Comparison of ENCODE assay signal across 17 cellular contexts in the genomic region with DNA sequence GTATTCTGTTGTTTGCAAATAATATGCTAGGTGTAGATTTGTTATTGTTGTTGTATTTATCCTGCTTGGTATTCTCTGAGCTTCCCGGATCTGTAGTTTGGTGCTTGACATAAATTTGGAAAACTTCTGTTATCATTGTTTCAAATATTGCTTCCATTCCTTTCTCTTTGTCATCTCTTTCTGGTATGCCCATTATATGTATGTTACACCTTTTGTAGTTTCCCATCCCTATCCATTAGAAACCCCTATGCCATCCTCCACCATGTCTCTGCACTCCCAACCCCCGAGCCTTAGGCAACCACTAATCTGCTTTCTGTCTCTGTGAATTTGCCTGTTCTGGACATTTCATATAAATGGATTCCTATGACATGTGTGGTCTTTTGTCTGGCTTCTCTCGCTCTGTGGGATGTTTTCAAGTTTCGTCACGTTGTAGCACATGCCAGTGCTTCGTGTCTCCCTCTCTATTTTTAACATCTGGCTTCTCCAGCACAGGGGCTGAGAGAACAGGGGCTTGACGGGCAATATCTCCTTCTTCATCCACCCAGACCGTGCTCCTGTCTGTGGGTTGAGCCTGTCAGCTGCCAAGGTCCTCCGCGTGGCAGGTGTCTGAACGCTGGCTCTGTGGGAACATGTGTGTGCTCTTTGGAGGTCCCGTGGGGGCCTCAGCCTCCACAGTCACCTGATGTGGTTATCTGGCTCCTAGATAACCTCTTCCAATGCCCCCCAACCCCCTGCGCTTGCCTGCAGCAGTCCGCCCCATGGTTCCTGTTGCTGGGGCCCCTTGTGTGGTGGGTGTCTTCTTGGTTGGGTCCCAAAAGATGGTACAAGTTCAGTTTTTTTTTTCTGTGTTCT.
"Had no signal": no experiment of that assay in that cellular context is flagged by ENCODE, and none has a peak within 500 bp of the region (broad histone marks: within the 10 kb centered on the region; RNA-seq: fewer than 3 reads in every experiment).

No MANE protein-coding gene starts in this region.

- H3K27me3 Mint-ChIP-seq: activated CD8-positive, alpha-beta T cell treated with anti-CD3 and anti-CD28 coated beads for 36 hours; activated naive CD4-positive, alpha-beta T cell treated with anti-CD3 and anti-CD28 coated beads, Interleukin-2, amount 50 U/mL, for 24 hours had no signal

- H3K4me1 Mint-ChIP-seq: activated naive CD4-positive, alpha-beta T cell treated with anti-CD3 and anti-CD28 coated beads, Interleukin-2, amount 50 U/mL, for 24 hours had no signal

- DNase-seq: activated CD8-positive, alpha-beta T cell treated with anti-CD3 and anti-CD28 coated beads for 36 hours; activated effector memory CD4-positive, alpha-beta T cell treated with anti-CD3 and anti-CD28 coated beads, Interleukin-2, amount 50 U/mL, for 16 hours; activated T-cell treated with anti-CD3 and anti-CD28 coated beads, Interleukin-2, amount 50 U/mL, for 4 hours; amniotic stem cell; central memory CD4-positive, alpha-beta T cell; colonic mucosa; hypothalamus; kidney; mucosa of descending colon; natural killer cell; occipital lobe; psoas muscle; T-helper 1 cell; T1000; uterus had no signal

- H3K27ac Mint-ChIP-seq: activated CD8-positive, alpha-beta T cell treated with anti-CD3 and anti-CD28 coated beads for 36 hours; activated naive CD4-positive, alpha-beta T cell treated with anti-CD3 and anti-CD28 coated beads, Interleukin-2, amount 50 U/mL, for 24 hours; brain had no signal

- H3K9me3 Mint-ChIP-seq: activated CD8-positive, alpha-beta T cell treated with anti-CD3 and anti-CD28 coated beads for 36 hours; activated naive CD4-positive, alpha-beta T cell treated with anti-CD3 and anti-CD28 coated beads, Interleukin-2, amount 50 U/mL, for 24 hours; activated T-cell treated with anti-CD3 and anti-CD28 coated beads, Interleukin-2, amount 50 U/mL, for 4 hours; natural killer cell had no signal

- H3K36me3 Mint-ChIP-seq: activated naive CD4-positive, alpha-beta T cell treated with anti-CD3 and anti-CD28 coated beads, Interleukin-2, amount 50 U/mL, for 24 hours; brain; natural killer cell had no signal

- H3K4me3 Mint-ChIP-seq: activated CD8-positive, alpha-beta T cell treated with anti-CD3 and anti-CD28 coated beads for 36 hours; activated naive CD4-positive, alpha-beta T cell treated with anti-CD3 and anti-CD28 coated beads, Interleukin-2, amount 50 U/mL, for 24 hours; activated T-cell treated with anti-CD3 and anti-CD28 coated beads, Interleukin-2, amount 50 U/mL, for 4 hours; brain; natural killer cell had no signal
